ENCODE assay signal across 9 cellular contexts in genomic region chr20:45445805-45446562, GRCh38. TPM values are rescaled to one million over a fixed set of nuclear protein-coding genes. Genes with fewer than 3 reads are reported as not detected.
DNase-seq lines count a peak whose midpoint lies in the region; ATAC-seq and TF ChIP-seq lines count a peak whose summit lies in the region.
"Had no signal": no experiment of that assay in that cellular context is flagged by ENCODE, and none has a peak within 500 bp of the region (broad histone marks: within the 10 kb centered on the region; RNA-seq: fewer than 3 reads in every experiment).

No MANE protein-coding gene starts in this region.

- H3K27me3 Mint-ChIP-seq in activated naive CD8-positive, alpha-beta T cell treated with anti-CD3 and anti-CD28 coated beads for 36 hours, result peaks cover 20% of the 10 kb centered on the region
- H3K27me3 Mint-ChIP-seq in memory B cell, result peaks cover 3% of the 10 kb centered on the region

- peak; percentile 9 for DNase-seq in AG10803 (ENCODE audit: low read depth)
- DNase-seq in MV-4-11 (lab: John Stamatoyannopoulos, UW), result peak; percentile 14
- peak; percentile 26 for DNase-seq in activated naive CD8-positive, alpha-beta T cell treated with anti-CD3 and anti-CD28 coated beads for 36 hours
- DNase-seq in memory B cell (ENCODE audit: low spot score in 2 of 2), result no peak
- no peak for DNase-seq in OCI-M2 (lab: John Stamatoyannopoulos, UW; ENCODE audit: unreplicated experiment)
- no peak for DNase-seq in central memory CD4-positive, alpha-beta T cell

- H3K4me3 Mint-ChIP-seq in activated naive CD8-positive, alpha-beta T cell treated with anti-CD3 and anti-CD28 coated beads for 36 hours, result no peak overlapping the region
- H3K4me3 Mint-ChIP-seq in memory B cell, result no peak overlapping the region
- H3K4me3 Mint-ChIP-seq: stimulated activated naive CD8-positive, alpha-beta T cell treated with anti-CD3 and anti-CD28 coated beads, Interleukin-15, Interleukin-2, amounts not matched to agents 100 ng/mL and 50 ng/mL, for 24 hours had no signal

- H3K9me3 Mint-ChIP-seq in activated naive CD8-positive, alpha-beta T cell treated with anti-CD3 and anti-CD28 coated beads for 36 hours, result no peaks in the 10 kb centered on the region
- no peaks in the 10 kb centered on the region for H3K9me3 Mint-ChIP-seq in memory B cell
- H3K9me3 Mint-ChIP-seq: stimulated activated naive CD8-positive, alpha-beta T cell treated with anti-CD3 and anti-CD28 coated beads, Interleukin-15, Interleukin-2, amounts not matched to agents 100 ng/mL and 50 ng/mL, for 24 hours had no signal

- H3K4me3 ChIP-seq in AG10803 (ENCODE audit: low read length), result no peak overlapping the region

- no peaks in the 10 kb centered on the region for H3K36me3 Mint-ChIP-seq in activated naive CD8-positive, alpha-beta T cell treated with anti-CD3 and anti-CD28 coated beads for 36 hours
- H3K36me3 Mint-ChIP-seq in memory B cell, result peaks cover 4% of the 10 kb centered on the region

- ATAC-seq in memory B cell (ENCODE audit: low read depth) (peak; percentile 44), GM18867 (IDR thresholded peaks at IDR 0.05; ENCODE audit: unreplicated experiment) (no peak)

- H3K4me1 Mint-ChIP-seq in activated naive CD8-positive, alpha-beta T cell treated with anti-CD3 and anti-CD28 coated beads for 36 hours, result peaks cover 22% of the 10 kb centered on the region
- H3K4me1 Mint-ChIP-seq in memory B cell, result peaks cover 6% of the 10 kb centered on the region

- TF ChIP-seq CTCF in AG10803 (conservative IDR thresholded peaks at IDR 0.05; ENCODE audit: low read length) (peak; percentile 60), GM12873 (IDR thresholded peaks at IDR 0.05; ENCODE audit: insufficient read depth, low read depth, low read length, missing control alignments) (peak; percentile 86)

- no peak overlapping the region for H3K27ac Mint-ChIP-seq in activated naive CD8-positive, alpha-beta T cell treated with anti-CD3 and anti-CD28 coated beads for 36 hours
- no peak overlapping the region for H3K27ac Mint-ChIP-seq in memory B cell
- H3K27ac Mint-ChIP-seq: stimulated activated naive CD8-positive, alpha-beta T cell treated with anti-CD3 and anti-CD28 coated beads, Interleukin-15, Interleukin-2, amounts not matched to agents 100 ng/mL and 50 ng/mL, for 24 hours had no signal

RNA-seq across cellular contexts. Expression of gene WFDC2, which starts 23.6 kb away (rescaled TPM):
- total RNA-seq in activated naive CD8-positive, alpha-beta T cell treated with anti-CD3 and anti-CD28 coated beads for 36 hours, result under 1 TPM in 1 of 2 experiments, not detected in 1; 0.98 TPM

RNA-seq across cellular contexts. Expression of gene PIGT, which starts 30.0 kb away (rescaled TPM):
- 10 to 100 TPM; 48.0 to 55.4 TPM for total RNA-seq in activated naive CD8-positive, alpha-beta T cell treated with anti-CD3 and anti-CD28 coated beads for 36 hours

RNA-seq across cellular contexts. Expression of gene DBNDD2, which starts 37.9 kb away (rescaled TPM):
- total RNA-seq in activated naive CD8-positive, alpha-beta T cell treated with anti-CD3 and anti-CD28 coated beads for 36 hours, result 10 to 100 TPM; 18.1 to 20.1 TPM

Comparison
In these comparisons a context has a peak if more than half of its experiments do, and no peak if none do; other contexts are left out.
1. DNase-seq: peak in AG10803 (single experiment), MV-4-11 (single experiment) and activated naive CD8-positive, alpha-beta T cell treated with anti-CD3 and anti-CD28 coated beads for 36 hours (single experiment); none in memory B cell (0 of 2), OCI-M2 (single experiment) and central memory CD4-positive, alpha-beta T cell (single experiment).